18 cellular contexts compared by ENCODE assay signal in genomic region chr20:63363013-63363957, GRCh38. TPM values are rescaled to one million over a fixed set of nuclear protein-coding genes. Genes with fewer than 3 reads are reported as not detected.
DNase-seq lines count a peak whose midpoint lies in the region; ATAC-seq and TF ChIP-seq lines count a peak whose summit lies in the region.
"Had no signal": no experiment of that assay in that cellular context is flagged by ENCODE, and none has a peak within 500 bp of the region (broad histone marks: within the 10 kb centered on the region; RNA-seq: fewer than 3 reads in every experiment).

No MANE protein-coding gene starts in this region.

- intact Hi-C loops in right cardiac atrium (cut with DNase I), result no loop called here
- intact Hi-C loops in left ventricle myocardium inferior (cut with micrococcal nuclease), result no loop called here
- intact Hi-C loops in activated naive CD4-positive, alpha-beta T cell treated with anti-CD3 and anti-CD28 coated beads for 36 hours (cut with micrococcal nuclease), result no loop called here
- intact Hi-C loops in CD4-positive, alpha-beta T cell (cut with DNase I, micrococcal nuclease), result no loop called here

- POLR2A ChIA-PET in CD4-positive, alpha-beta T cell (lab: Charles Lee), result no interaction called here

- peak in 2 of 3 donors; percentile 41 to 45 for DNase-seq in right cardiac atrium
- no peak for DNase-seq in left ventricle myocardium inferior
- DNase-seq in glutamatergic neuron, result peak; percentile 25
- DNase-seq in neural crest cell (ENCODE audit: low read depth, low spot score), result no peak
- DNase-seq in NCI-H1436 (lab: John Stamatoyannopoulos, UW), result no peak
- no peak for DNase-seq in activated naive CD4-positive, alpha-beta T cell treated with anti-CD3 and anti-CD28 coated beads for 36 hours
- no peak for DNase-seq in CD4-positive, alpha-beta T cell
- DNase-seq: BE2C; Calu3; CD4-positive, alpha-beta memory T cell; MV-4-11; NCI-H187 treated with DMSO at 0.1 percent for 48 hours; NCI-H2227 treated with DMSO at 0.1 percent for 48 hours; NCI-H510A treated with DMSO at 0.1 percent for 48 hours had no signal

- H3K9me3 ChIP-seq in right cardiac atrium (ENCODE audit: control insufficient read depth, low read length), result no peaks in the 10 kb centered on the region
- H3K9me3 ChIP-seq in left ventricle myocardium inferior (replicated peaks), result no peaks in the 10 kb centered on the region
- H3K9me3 ChIP-seq in CD4-positive, alpha-beta T cell (ENCODE audit: control insufficient read depth, low read length), result no peaks in the 10 kb centered on the region
- H3K9me3 ChIP-seq: BE2C had no signal

- H3K4me3 Mint-ChIP-seq in glutamatergic neuron (ENCODE audit: unreplicated experiment) (peak overlapping the region; percentile 52), neural crest cell (peak overlapping the region; percentile 74)
- no peak overlapping the region for H3K4me3 Mint-ChIP-seq in activated naive CD4-positive, alpha-beta T cell treated with anti-CD3 and anti-CD28 coated beads for 36 hours
- no peak overlapping the region for H3K4me3 Mint-ChIP-seq in CD4-positive, alpha-beta T cell

- H3K4me1 ChIP-seq in right cardiac atrium (ENCODE audit: control insufficient read depth, insufficient read depth, low read length) (no peaks in the 10 kb centered on the region), left ventricle myocardium inferior (peaks cover 23% of the 10 kb centered on the region)
- H3K4me1 ChIP-seq: BE2C had no signal

- no peaks in the 10 kb centered on the region for H3K36me3 Mint-ChIP-seq in glutamatergic neuron (ENCODE audit: unreplicated experiment)
- H3K36me3 Mint-ChIP-seq in neural crest cell (ENCODE audit: low read depth), result no peaks in the 10 kb centered on the region
- H3K36me3 Mint-ChIP-seq in activated naive CD4-positive, alpha-beta T cell treated with anti-CD3 and anti-CD28 coated beads for 36 hours (ENCODE audit: low read depth), result no peaks in the 10 kb centered on the region
- H3K36me3 Mint-ChIP-seq in CD4-positive, alpha-beta T cell (ENCODE audit: low read depth), result no peaks in the 10 kb centered on the region
- H3K36me3 Mint-ChIP-seq: CD4-positive, alpha-beta memory T cell had no signal

- CTCF ChIA-PET in activated naive CD4-positive, alpha-beta T cell treated with anti-CD3 and anti-CD28 coated beads for 36 hours (lab: Charles Lee), result no interaction called here
- CTCF ChIA-PET in CD4-positive, alpha-beta T cell (lab: Charles Lee), result no interaction called here

- H3K4me1 Mint-ChIP-seq in glutamatergic neuron (ENCODE audit: low read depth, unreplicated experiment) (peaks cover 23% of the 10 kb centered on the region), neural crest cell (peaks cover 32% of the 10 kb centered on the region)
- H3K4me1 Mint-ChIP-seq in activated naive CD4-positive, alpha-beta T cell treated with anti-CD3 and anti-CD28 coated beads for 36 hours (ENCODE audit: low read depth), result peaks cover 2% of the 10 kb centered on the region
- no peaks in the 10 kb centered on the region for H3K4me1 Mint-ChIP-seq in CD4-positive, alpha-beta T cell (ENCODE audit: low read depth)

- H3K9me3 Mint-ChIP-seq in glutamatergic neuron (ENCODE audit: unreplicated experiment) (peaks cover 8% of the 10 kb centered on the region), neural crest cell (no peaks in the 10 kb centered on the region)
- no peaks in the 10 kb centered on the region for H3K9me3 Mint-ChIP-seq in activated naive CD4-positive, alpha-beta T cell treated with anti-CD3 and anti-CD28 coated beads for 36 hours
- H3K9me3 Mint-ChIP-seq in CD4-positive, alpha-beta T cell, result no peaks in the 10 kb centered on the region

- WGBS in right cardiac atrium, result 45% methylated on average over 23 of the region's 23 CpGs

- no peaks in the 10 kb centered on the region for H3K36me3 ChIP-seq in left ventricle myocardium inferior
- H3K36me3 ChIP-seq: BE2C had no signal

- peak overlapping the region; percentile 78 for H3K27ac Mint-ChIP-seq in glutamatergic neuron (ENCODE audit: unreplicated experiment)
- no peak overlapping the region for H3K27ac Mint-ChIP-seq in neural crest cell (ENCODE audit: unreplicated experiment)
- no peak overlapping the region for H3K27ac Mint-ChIP-seq in activated naive CD4-positive, alpha-beta T cell treated with anti-CD3 and anti-CD28 coated beads for 36 hours
- H3K27ac Mint-ChIP-seq in CD4-positive, alpha-beta T cell, result no peak overlapping the region

- TF ChIP-seq CTCF in left ventricle myocardium inferior (IDR thresholded peaks at IDR 0.05; ENCODE audit: borderline replicate concordance) (no peak), glutamatergic neuron (IDR thresholded peaks at IDR 0.05; ENCODE audit: partially characterized antibody, unreplicated experiment) (no peak), neural crest cell (conservative IDR thresholded peaks at IDR 0.05) (no peak)
- no peak for TF ChIP-seq CTCF in CD4-positive, alpha-beta T cell (IDR thresholded peaks at IDR 0.05)

- H3K27me3 ChIP-seq in right cardiac atrium (ENCODE audit: control insufficient read depth, insufficient read depth) (no peaks in the 10 kb centered on the region), left ventricle myocardium inferior (ENCODE audit: low read depth) (peaks cover 77% of the 10 kb centered on the region)
- H3K27me3 ChIP-seq in CD4-positive, alpha-beta T cell (ENCODE audit: control insufficient read depth, insufficient read depth, low read length), result peaks cover 35% of the 10 kb centered on the region

- ATAC-seq in right cardiac atrium (no peak), HG03439 (IDR thresholded peaks at IDR 0.05; ENCODE audit: unreplicated experiment) (no peak)
- ATAC-seq in CD4-positive, alpha-beta T cell (ENCODE audit: poor library complexity), result no peak

- H3K4me3 ChIP-seq in right cardiac atrium (ENCODE audit: low read length), result no peak overlapping the region
- no peak overlapping the region for H3K4me3 ChIP-seq in left ventricle myocardium inferior

- H3K27ac ChIP-seq in right cardiac atrium (ENCODE audit: low read length) (no peak overlapping the region), left ventricle myocardium inferior (replicated peaks) (no peak overlapping the region)
- H3K27ac ChIP-seq in CD4-positive, alpha-beta T cell (ENCODE audit: low read depth, low read length), result no peak overlapping the region
- H3K27ac ChIP-seq: KMS-11 had no signal

- H3K27me3 Mint-ChIP-seq in glutamatergic neuron (ENCODE audit: unreplicated experiment) (peaks cover 16% of the 10 kb centered on the region), neural crest cell (ENCODE audit: low read depth) (peaks cover 26% of the 10 kb centered on the region)
- H3K27me3 Mint-ChIP-seq in activated naive CD4-positive, alpha-beta T cell treated with anti-CD3 and anti-CD28 coated beads for 36 hours (ENCODE audit: low read depth), result peaks cover 23% of the 10 kb centered on the region
- H3K27me3 Mint-ChIP-seq in CD4-positive, alpha-beta T cell, result peaks cover 27% of the 10 kb centered on the region

RNA-seq across cellular contexts. Expression of gene CHRNA4, which starts 2.1 kb away (rescaled TPM):
- total RNA-seq in right cardiac atrium (under 1 TPM in 3 of 4 donors, not detected in 1; 0.17 to 0.54 (median 0.38) TPM), left ventricle myocardium inferior (0.38 TPM), glutamatergic neuron (ENCODE audit: unreplicated experiment) (165 TPM), neural crest cell (5.4 and 6.3 TPM in 2 replicates)
- polyA plus RNA-seq in right cardiac atrium, result 0.02 TPM
- total RNA-seq in activated naive CD4-positive, alpha-beta T cell treated with anti-CD3 and anti-CD28 coated beads for 36 hours, result not detected
- not detected for total RNA-seq in CD4-positive, alpha-beta T cell
- total RNA-seq: Calu3; CD4-positive, alpha-beta memory T cell; H4; RPMI7951 had no signal
- polyA plus RNA-seq: CD4-positive, alpha-beta memory T cell had no signal

Comparison
In these comparisons a context has a peak if more than half of its experiments do, and no peak if none do; other contexts are left out.
1. DNase-seq: peak in right cardiac atrium (2 of 3) and glutamatergic neuron (single experiment); none in left ventricle myocardium inferior (single experiment), neural crest cell (single experiment), NCI-H1436 (single experiment), activated naive CD4-positive, alpha-beta T cell treated with anti-CD3 and anti-CD28 coated beads for 36 hours (single experiment) and CD4-positive, alpha-beta T cell (0 of 10).
2. H3K4me3 Mint-ChIP-seq: peak in glutamatergic neuron (single experiment) and neural crest cell (single experiment); none in activated naive CD4-positive, alpha-beta T cell treated with anti-CD3 and anti-CD28 coated beads for 36 hours (single experiment) and CD4-positive, alpha-beta T cell (single experiment).
3. RNA of gene CHRNA4, which starts 2.1 kb away (total RNA-seq): 165 TPM in glutamatergic neuron (single experiment); 5.4 to 6.3 TPM in neural crest cell, 0.38 TPM in left ventricle myocardium inferior (single experiment), 0.17 to 0.54 TPM in right cardiac atrium, not detected in activated naive CD4-positive, alpha-beta T cell treated with anti-CD3 and anti-CD28 coated beads for 36 hours and not detected in CD4-positive, alpha-beta T cell; every median in the first group is over 10 times any median in the second.